Comparison of ENCODE assay signal across 16 cellular contexts in the genomic region with DNA sequence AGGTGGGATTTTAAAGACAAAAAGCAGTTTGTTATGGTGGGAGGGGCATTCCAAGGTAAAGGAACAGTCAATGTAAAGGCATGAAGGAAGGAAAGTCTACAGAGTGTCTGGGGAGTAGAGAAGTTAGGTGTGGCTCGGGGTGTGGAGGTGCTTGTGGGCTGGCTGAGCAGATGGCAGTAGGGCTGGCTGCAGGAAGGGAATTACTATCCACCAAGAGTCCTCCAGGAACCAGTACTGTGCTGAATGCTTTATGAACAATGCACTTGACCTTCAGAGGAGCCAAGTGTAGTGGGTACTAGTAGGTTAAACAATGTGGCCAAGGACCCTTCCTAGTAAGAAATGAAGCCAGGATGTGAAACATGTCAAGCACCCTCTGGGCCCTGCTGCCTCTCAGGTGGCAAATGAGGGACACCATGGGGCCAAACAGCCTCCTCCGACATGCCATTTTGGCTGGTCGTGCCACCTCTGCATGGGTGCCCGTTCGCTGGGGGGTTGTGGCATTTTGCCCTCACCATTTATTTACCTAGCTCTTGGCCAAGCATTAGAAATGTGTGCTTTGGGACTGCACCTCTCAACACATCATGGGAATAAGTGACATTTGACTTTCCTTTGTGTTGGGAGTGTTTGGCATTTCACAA.
A peak's percentile ranks its signal among the peaks of the same experiment; 100 is the strongest.
DNase-seq lines count a peak whose midpoint lies in the region; ATAC-seq and TF ChIP-seq lines count a peak whose summit lies in the region.
"Had no signal": no experiment of that assay in that cellular context is flagged by ENCODE, and none has a peak within 500 bp of the region (broad histone marks: within the 10 kb centered on the region; RNA-seq: fewer than 3 reads in every experiment).

No MANE protein-coding gene starts in this region.

- DNase-seq in NCI-H2029 (lab: John Stamatoyannopoulos, UW) (peak; percentile 92), NCI-H774 (lab: John Stamatoyannopoulos, UW) (peak; percentile 37), left colon (peak in 1 of 2 donors; percentile 4), upper lobe of left lung (peak; percentile 33 to 87), NCI-H446 treated with DMSO at 0.1 percent for 48 hours (lab: John Stamatoyannopoulos, UW) (no peak), NK-92 (lab: John Stamatoyannopoulos, UW; ENCODE audit: unreplicated experiment) (no peak)
- DNase-seq: BE2C, KG1, NCI-H1092 treated with DMSO at 0.1 percent for 48 hours, NCI-H1436 treated with DMSO at 0.1 percent for 48 hours, NCI-H2081, NCI-H82, Peyer's patch had no signal

- 48 to 75% methylated on average over 5 of the region's 5 CpGs for WGBS in upper lobe of left lung, 2 donors

- TF ChIP-seq CTCF in upper lobe of left lung (IDR thresholded peaks at IDR 0.05), result no peak

- intact Hi-C loops in left colon (cut with DNase I, micrococcal nuclease), result no loop called here

- peaks cover 0 to 8% (median 0%) of the 10 kb centered on the region in 4 donors for H3K4me1 ChIP-seq in upper lobe of left lung
- H3K4me1 ChIP-seq: Peyer's patch had no signal

- H3K9me3 ChIP-seq in upper lobe of left lung, result peaks cover 0 to 2% (median 0%) of the 10 kb centered on the region in 4 donors
- H3K9me3 ChIP-seq: BE2C, Peyer's patch had no signal

- no peak overlapping the region for H3K4me3 ChIP-seq in upper lobe of left lung
- H3K4me3 ChIP-seq: Peyer's patch had no signal

- H3K27ac ChIP-seq in upper lobe of left lung, result no peak overlapping the region
- H3K27ac ChIP-seq: Peyer's patch had no signal

- H3K27me3 ChIP-seq in upper lobe of left lung, result no peaks in the 10 kb centered on the region
- H3K27me3 ChIP-seq: BE2C, Peyer's patch had no signal

- TF ChIP-seq EP300 in upper lobe of left lung (IDR thresholded peaks at IDR 0.05), result peak in 2 of 4 donors; percentile 34 to 64

- H3K36me3 ChIP-seq in upper lobe of left lung, result no peaks in the 10 kb centered on the region
- H3K36me3 ChIP-seq: BE2C, Peyer's patch had no signal

- ATAC-seq in left colon, result peak; percentile 71
- ATAC-seq in upper lobe of left lung (ENCODE audit: low FRiP score in 2 of 2), result peak; percentile 63 to 94
- ATAC-seq in GM21576 (IDR thresholded peaks at IDR 0.05; ENCODE audit: unreplicated experiment), result no peak
- ATAC-seq: HCT116, SK-N-SH treated with all-trans-retinoic acid at 6 μM for 48 hours had no signal

- TF ChIP-seq POLR2A in upper lobe of left lung (IDR thresholded peaks at IDR 0.05), result peak in 1 of 4 donors; percentile 14

Comparison
In these comparisons a context has a peak if more than half of its experiments do, and no peak if none do; other contexts are left out.
1. DNase-seq: peak in NCI-H2029 (single experiment), NCI-H774 (single experiment) and upper lobe of left lung (2 of 2); none in NCI-H446 treated with DMSO at 0.1 percent for 48 hours (single experiment) and NK-92 (single experiment).